31 cellular contexts compared by ENCODE assay signal in genomic region chr1:6512245-6512907, GRCh38. TPM values are rescaled to one million over a fixed set of nuclear protein-coding genes. Genes with fewer than 3 reads are reported as not detected.
DNase-seq lines count a peak whose midpoint lies in the region; ATAC-seq, FAIRE-seq and TF ChIP-seq lines count a peak whose summit lies in the region.
"Had no signal": no experiment of that assay in that cellular context is flagged by ENCODE, and none has a peak within 500 bp of the region (broad histone marks: within the 10 kb centered on the region; RNA-seq: fewer than 3 reads in every experiment).

No MANE protein-coding gene starts in this region.

- DNase-seq in NB4 (ENCODE audit: low read depth) (peak; percentile 68), H1 (ENCODE audit: low read depth in 1 of 2, low spot score in 2 of 2) (no peak), neuronal stem cell (ENCODE audit: low spot score) (no peak), amniotic stem cell (lab: John Stamatoyannopoulos, UW) (no peak)
- DNase-seq: activated CD4-positive, alpha-beta memory T cell treated with anti-CD3 and anti-CD28 coated beads for 36 hours; activated CD4-positive, CD25-positive, alpha-beta regulatory T cell treated with anti-CD3 and anti-CD28 coated beads, Interleukin-2, amount 50 U/mL, for 72 hours; activated naive CD4-positive, alpha-beta T cell treated with anti-CD3 and anti-CD28 coated beads for 36 hours; BE2C; brain microvascular endothelial cell; CD8-positive, alpha-beta T cell; cerebellar nuclear complex; foreskin fibroblast; IMR-90; MV-4-11; naive thymus-derived CD4-positive, alpha-beta T cell; NCI-H1436 treated with DMSO at 0.1 percent for 48 hours; NCI-H2081 treated with DMSO at 0.1 percent for 48 hours; NCI-H226; NCI-H526 treated with DMSO at 0.1 percent for 48 hours; NK-92 treated with Interleukin-12 subunit alpha and Interleukin-12 subunit beta, amount 100 ng/mL, for 24 hours had no signal

- no peak for FAIRE-seq in H1 (lab: Jason Lieb, UNC)
- FAIRE-seq: endometrium, keratinocyte had no signal

- H3K18ac ChIP-seq in H1 (ENCODE audit: extremely low read depth, low read length), result no peak overlapping the region
- peak overlapping the region; percentile 80 for H3K18ac ChIP-seq in neuronal stem cell (ENCODE audit: low read length)

- H3K4me3 ChIP-seq in NB4 (ENCODE audit: low read depth, low read length) (no peak overlapping the region), H1 (ENCODE audit: extremely low read depth in 1 of 4, insufficient read depth in 2 of 4, low read depth in 3 of 4, low read length in 4 of 4) (no peak overlapping the region), neuronal stem cell (ENCODE audit: low read length in 2 of 2) (no peak overlapping the region)
- H3K4me3 ChIP-seq: esophagus muscularis mucosa, HAP-1, heart left ventricle had no signal

- H2BK120ac ChIP-seq in H1 (replicated peaks; ENCODE audit: low read depth, low read length), result no peak overlapping the region
- H2BK120ac ChIP-seq in neuronal stem cell (ENCODE audit: low read depth, low read length), result no peak overlapping the region

- H3K14ac ChIP-seq in H1 (ENCODE audit: insufficient read length), result no peak overlapping the region
- H3K14ac ChIP-seq in neuronal stem cell (ENCODE audit: low read length), result no peak overlapping the region

- H2BK5ac ChIP-seq in H1 (ENCODE audit: low read depth, low read length) (no peak overlapping the region), neuronal stem cell (ENCODE audit: low read length) (no peak overlapping the region)

- no peak for TF ChIP-seq RAD21 in H1 (IDR thresholded peaks at IDR 0.05 in 1 of 2, conservative IDR thresholded peaks at IDR 0.05 in 1 of 2; ENCODE audit: low read depth in 2 of 2, low read length in 2 of 2)

- H2AFZ ChIP-seq in H1 (ENCODE audit: low read length) (no peak overlapping the region), neuronal stem cell (ENCODE audit: low read length) (peak overlapping the region; percentile 68)

- H3K79me2 ChIP-seq in H1 (ENCODE audit: control insufficient read depth in 1 of 2, insufficient read depth in 2 of 2, low read length in 2 of 2), result no peaks in the 10 kb centered on the region

- H4K8ac ChIP-seq in H1 (ENCODE audit: extremely low read depth, insufficient read depth, low read length) (no peak overlapping the region; the same call in none of the 2 replicates), neuronal stem cell (ENCODE audit: low read depth, low read length) (no peak overlapping the region)

- H2BK20ac ChIP-seq in H1 (ENCODE audit: low read length), result no peak overlapping the region

- H2BK12ac ChIP-seq in H1 (ENCODE audit: low read depth, low read length) (peak overlapping the region; percentile 33; the same call in 1 of the 2 replicates), neuronal stem cell (ENCODE audit: low read length) (peak overlapping the region; percentile 22)

- no peak overlapping the region for H4K5ac ChIP-seq in H1 (ENCODE audit: insufficient read length, low read depth, low read length)

- POLR2A ChIA-PET in H1 (lab: Charles Lee; ENCODE audit: partially characterized antibody), result interaction anchor here (1.2 to 2.3 kb wide), 3 partner anchors 11 to 21 kb away, joined by 3 to 7 read pairs (median 4); no protein-coding TSS in a partner anchor

- H3K4me1 ChIP-seq in H1 (replicated peaks in 1 of 4; ENCODE audit: control insufficient read depth in 3 of 4, insufficient read depth in 4 of 4, low read length in 3 of 4) (no peaks in the 10 kb centered on the region; a peak in 3 of 7 replicates), neuronal stem cell (ENCODE audit: control insufficient read depth in 2 of 2, insufficient read depth in 1 of 2, low read depth in 1 of 2, low read length in 2 of 2) (peaks cover 0 to 19% of the 10 kb centered on the region in 2 donors)
- H3K4me1 ChIP-seq: HAP-1 had no signal

- H3K4me2 ChIP-seq in H1 (ENCODE audit: insufficient read depth in 1 of 2, low read depth in 2 of 2, low read length in 2 of 2) (no peak overlapping the region), neuronal stem cell (ENCODE audit: insufficient read depth, low read length, poor library complexity, severe bottlenecking) (no peak overlapping the region)

- no peak for TF ChIP-seq CTCF in NB4 (IDR thresholded peaks at IDR 0.05; ENCODE audit: low read depth, low read length)
- no peak for TF ChIP-seq CTCF in H1 (IDR thresholded peaks at IDR 0.05; ENCODE audit: control extremely low read depth in 1 of 3, insufficient read depth in 1 of 3, low read depth in 1 of 3, low read length in 3 of 3)

- CTCF ChIA-PET in H1 (lab: Charles Lee; ENCODE audit: partially characterized antibody), result interaction anchor here (0.7 to 4.2 kb wide), 10 partner anchors 9 to 97 kb away, joined by 3 to 19 read pairs (median 4); no protein-coding TSS in a partner anchor

- WGBS in H1 (ENCODE audit: extremely low coverage in 1 of 2, insufficient coverage in 1 of 2, insufficient read length in 1 of 2, insufficient replicate concordance in 2 of 2, low coverage in 1 of 2, low lambda C conversion rate in 2 of 2, missing lambda C conversion rate in 1 of 2), 2 experiments, result 91% methylated on average over 18 of the region's 19 CpGs; no CpG with 5 or more reads in 1 of the 2 experiments
- WGBS in neuronal stem cell (ENCODE audit: extremely low coverage in 2 of 2, insufficient read length in 2 of 2, insufficient replicate concordance in 1 of 2), 2 donors, result no CpG with 5 or more reads among the region's 19 CpGs

- H3K36me3 ChIP-seq in H1 (ENCODE audit: control insufficient read depth in 2 of 4, insufficient read depth in 4 of 4, low read length in 3 of 4) (no peaks in the 10 kb centered on the region), neuronal stem cell (replicated peaks in 1 of 2; ENCODE audit: control insufficient read depth in 2 of 2, insufficient read depth in 2 of 2, low read length in 2 of 2) (no peaks in the 10 kb centered on the region)
- H3K36me3 ChIP-seq: BE2C, brain microvascular endothelial cell, esophagus muscularis mucosa, HAP-1, heart left ventricle had no signal

- TF ChIP-seq POLR2A in NB4 (IDR thresholded peaks at IDR 0.05; ENCODE audit: extremely low read depth, insufficient read length), result no peak
- no peak for TF ChIP-seq POLR2A in H1 (IDR thresholded peaks at IDR 0.05; ENCODE audit: control extremely low read depth in 1 of 2, low read depth in 2 of 2, low read length in 2 of 2)

- H2AK5ac ChIP-seq in H1 (ENCODE audit: low read depth, low read length), result 0 out of 2 replicates have a peak overlapping the region, but pooled peaks have one; percentile 53
- peak overlapping the region; percentile 86 for H2AK5ac ChIP-seq in neuronal stem cell (ENCODE audit: low read depth, low read length)

- no peak overlapping the region for H3K27ac ChIP-seq in H1 (ENCODE audit: low read depth, low read length)
- H3K27ac ChIP-seq in neuronal stem cell (replicated peaks; ENCODE audit: low read length), result no peak overlapping the region
- H3K27ac ChIP-seq: brain microvascular endothelial cell, esophagus muscularis mucosa, heart left ventricle had no signal

- H4K20me1 ChIP-seq in H1 (replicated peaks in 1 of 2; ENCODE audit: control insufficient read depth in 1 of 2, insufficient read depth in 2 of 2, low read length in 2 of 2), result no peaks in the 10 kb centered on the region

- ATAC-seq in GM18858 (IDR thresholded peaks at IDR 0.05; ENCODE audit: unreplicated experiment) (no peak), GM18907 (IDR thresholded peaks at IDR 0.05; ENCODE audit: unreplicated experiment) (no peak)
- ATAC-seq: CD8-positive, alpha-beta T cell; naive thymus-derived CD4-positive, alpha-beta T cell; stimulated activated memory B cell treated with anti-CD40 and anti-IgM and Interleukin-4, amounts not matched to agents 10 μg/mL and 1 μg/mL and 100 μg/mL, for 72 hours had no signal

- H3K27me3 ChIP-seq in H1 (replicated peaks in 1 of 4; ENCODE audit: control insufficient read depth in 3 of 4, extremely low read depth in 1 of 4, insufficient read depth in 3 of 4, low read length in 3 of 4) (no peaks in the 10 kb centered on the region), neuronal stem cell (ENCODE audit: control insufficient read depth in 3 of 3, insufficient read depth in 3 of 3, low read depth in 1 of 3, low read length in 3 of 3) (peaks cover 0 to 10% (median 0%) of the 10 kb centered on the region in 3 experiments)
- H3K27me3 ChIP-seq: BE2C, brain microvascular endothelial cell, heart left ventricle had no signal

- TF ChIP-seq EP300 in H1 (IDR thresholded peaks at IDR 0.05; ENCODE audit: borderline replicate concordance in 1 of 2, low read depth in 2 of 2, low read length in 2 of 2), result no peak

- H2BK15ac ChIP-seq in H1 (ENCODE audit: low read length) (no peak overlapping the region), neuronal stem cell (ENCODE audit: low read length) (peak overlapping the region; percentile 96)

- H4K91ac ChIP-seq in H1 (replicated peaks; ENCODE audit: insufficient read length, low read length), result no peak overlapping the region
- H4K91ac ChIP-seq in neuronal stem cell (ENCODE audit: low read depth, low read length, poor library complexity), result no peak overlapping the region

- no peak overlapping the region for H3K9ac ChIP-seq in H1 (replicated peaks in 1 of 4; ENCODE audit: extremely low read depth in 1 of 4, low read depth in 3 of 4, low read length in 3 of 4)
- H3K9ac ChIP-seq in neuronal stem cell (ENCODE audit: low read depth, low read length, poor library complexity), result peak overlapping the region; percentile 81

- no peak overlapping the region for H3K56ac ChIP-seq in H1 (replicated peaks; ENCODE audit: insufficient read length, low read depth, low read length)

- no peaks in the 10 kb centered on the region for H3K9me3 ChIP-seq in H1 (ENCODE audit: insufficient read depth in 2 of 2, low read depth in 1 of 2, low read length in 1 of 2)
- no peaks in the 10 kb centered on the region for H3K9me3 ChIP-seq in neuronal stem cell (replicated peaks in 1 of 2; ENCODE audit: control insufficient read depth in 2 of 2, insufficient read depth in 1 of 2, low read depth in 1 of 2, low read length in 2 of 2)
- H3K9me3 ChIP-seq: BE2C, esophagus muscularis mucosa, HAP-1, heart left ventricle had no signal

- H3K4ac ChIP-seq in H1 (replicated peaks; ENCODE audit: insufficient read length, low read depth, low read length) (no peak overlapping the region), neuronal stem cell (ENCODE audit: low read length) (peak overlapping the region; percentile 97)

- no peaks in the 10 kb centered on the region for H3K79me1 ChIP-seq in H1 (ENCODE audit: low read depth, low read length)
- peaks cover 2% of the 10 kb centered on the region for H3K79me1 ChIP-seq in neuronal stem cell (ENCODE audit: low read depth, low read length)

- H3K23ac ChIP-seq in H1 (ENCODE audit: insufficient read length), result no peak overlapping the region
- peak overlapping the region; percentile 55 for H3K23ac ChIP-seq in neuronal stem cell (ENCODE audit: low read depth, low read length, poor library complexity)

- H3K23me2 ChIP-seq in H1 (ENCODE audit: low read depth, low read length), result no peaks in the 10 kb centered on the region

RNA-seq across cellular contexts. Expression of gene PLEKHG5, which starts 20.9 kb away (rescaled TPM):
- 12.5 and 13.8 TPM in 2 replicates for total RNA-seq in H1 (2021; fragmentation: NEBNext Ultra II Directional; extraction: Animal tissue kit (Norgen Biotek cat#: 25700))
- polyA plus RNA-seq in H1 (2011; rRNA removed), result 10.4 and 16.8 TPM in 2 replicates
- 12.2 TPM for polyA plus RNA-seq in H1 (2011; cell fraction: cytosol; rRNA removed)
- polyA plus RNA-seq in H1 (2011; cell fraction: nucleus; rRNA removed), result 72.0 TPM
- polyA plus RNA-seq in H1 (2012, experiment 1 of 2), result 8.2 to 19.5 TPM (median 15.5 TPM) in 4 replicates
- polyA plus RNA-seq in H1 (2012, experiment 2 of 2), result 7.7 TPM
- 12.4 TPM for polyA plus RNA-seq in H1 (2013, experiment 1 of 2)
- 11.4 TPM for polyA plus RNA-seq in H1 (2013, experiment 2 of 2)
- polyA minus RNA-seq in H1 (2011; rRNA and poly(A)+ RNA removed), result 4.7 TPM in 2 replicates
- 6.5 TPM for polyA minus RNA-seq in H1 (2011; cell fraction: cytosol; rRNA and poly(A)+ RNA removed)
- polyA minus RNA-seq in H1 (2011; cell fraction: nucleus; rRNA and poly(A)+ RNA removed), result 14.6 TPM
- 18.8 TPM for polyA plus RNA-seq in neuronal stem cell (2013, experiment 1 of 2)
- 18.8 TPM for polyA plus RNA-seq in neuronal stem cell (2013, experiment 2 of 2)

RNA-seq across cellular contexts. Expression of gene NOL9, which starts 41.9 kb away (rescaled TPM):
- 38.1 and 42.9 TPM in 2 replicates for total RNA-seq in H1 (2021; fragmentation: NEBNext Ultra II Directional; extraction: Animal tissue kit (Norgen Biotek cat#: 25700))
- polyA plus RNA-seq in H1 (2011; rRNA removed), result 11.6 and 17.1 TPM in 2 replicates
- polyA plus RNA-seq in H1 (2011; cell fraction: cytosol; rRNA removed), result 14.3 TPM
- 13.0 TPM for polyA plus RNA-seq in H1 (2011; cell fraction: nucleus; rRNA removed)
- polyA plus RNA-seq in H1 (2012, experiment 1 of 2), result 7.7 to 13.4 TPM (median 9.7 TPM) in 4 replicates
- polyA plus RNA-seq in H1 (2012, experiment 2 of 2), result 3.5 TPM
- 14.9 TPM for polyA plus RNA-seq in H1 (2013, experiment 1 of 2)
- polyA plus RNA-seq in H1 (2013, experiment 2 of 2), result 14.8 TPM
- polyA minus RNA-seq in H1 (2011; rRNA and poly(A)+ RNA removed), result 30.9 and 33.2 TPM in 2 replicates
- polyA minus RNA-seq in H1 (2011; cell fraction: cytosol; rRNA and poly(A)+ RNA removed), result 20.6 TPM
- polyA minus RNA-seq in H1 (2011; cell fraction: nucleus; rRNA and poly(A)+ RNA removed), result 40.2 TPM
- 8.4 TPM for polyA plus RNA-seq in neuronal stem cell (2013, experiment 1 of 2)
- 7.8 TPM for polyA plus RNA-seq in neuronal stem cell (2013, experiment 2 of 2)

RNA-seq across cellular contexts. Expression of gene TAS1R1, which starts 42.7 kb away (rescaled TPM):
- total RNA-seq in H1 (2021; fragmentation: NEBNext Ultra II Directional; extraction: Animal tissue kit (Norgen Biotek cat#: 25700)), result 0.13 TPM in 1 of 2 replicates, not detected in the other
- 0.17 and 0.26 TPM in 2 replicates for polyA plus RNA-seq in H1 (2011; rRNA removed)
- polyA plus RNA-seq in H1 (2011; cell fraction: cytosol; rRNA removed), result 0.06 TPM
- polyA plus RNA-seq in H1 (2011; cell fraction: nucleus; rRNA removed), result 0.14 TPM
- polyA plus RNA-seq in H1 (2012, experiment 1 of 2), result 0.08 to 0.11 TPM in 2 of 4 replicates, not detected in the others
- polyA plus RNA-seq in H1 (2012, experiment 2 of 2), result not detected
- polyA plus RNA-seq in H1 (2013, experiment 1 of 2), result 0.04 TPM
- polyA plus RNA-seq in H1 (2013, experiment 2 of 2), result 0.04 TPM
- polyA minus RNA-seq in H1 (2011; rRNA and poly(A)+ RNA removed), result 0.29 TPM in 1 of 2 replicates, not detected in the other
- polyA minus RNA-seq in H1 (2011; cell fraction: cytosol; rRNA and poly(A)+ RNA removed), result not detected
- polyA minus RNA-seq in H1 (2011; cell fraction: nucleus; rRNA and poly(A)+ RNA removed), result not detected
- not detected for polyA plus RNA-seq in neuronal stem cell (2013, experiment 1 of 2)
- not detected for polyA plus RNA-seq in neuronal stem cell (2013, experiment 2 of 2)
- total RNA-seq: activated CD4-positive, alpha-beta memory T cell treated with anti-CD3 and anti-CD28 coated beads for 36 hours; activated naive CD4-positive, alpha-beta T cell treated with anti-CD3 and anti-CD28 coated beads for 36 hours; CD8-positive, alpha-beta T cell; dermis microvascular lymphatic vessel endothelial cell; esophagus muscularis mucosa; heart left ventricle; IMR-90; liver; naive thymus-derived CD4-positive, alpha-beta T cell; T-helper 2 cell treated with Interferon-gamma antibody and Interleukin-4, amounts not matched to agents 100 ng/mL and 5 ng/mL, for 36 hours had no signal
- polyA plus RNA-seq: heart left ventricle; keratinocyte; liver; naive thymus-derived CD4-positive, alpha-beta T cell had no signal

RNA-seq across cellular contexts. Expression of gene TNFRSF25, which starts 46.4 kb away (rescaled TPM):
- total RNA-seq in H1 (2021; fragmentation: NEBNext Ultra II Directional; extraction: Animal tissue kit (Norgen Biotek cat#: 25700)), result 9.3 and 10.7 TPM in 2 replicates
- polyA plus RNA-seq in H1 (2011; rRNA removed), result 19.5 and 26.1 TPM in 2 replicates
- polyA plus RNA-seq in H1 (2011; cell fraction: cytosol; rRNA removed), result 20.6 TPM
- polyA plus RNA-seq in H1 (2011; cell fraction: nucleus; rRNA removed), result 116 TPM
- polyA plus RNA-seq in H1 (2012, experiment 1 of 2), result 7.8 to 20.0 TPM (median 18.8 TPM) in 4 replicates
- 8.1 TPM for polyA plus RNA-seq in H1 (2012, experiment 2 of 2)
- 11.1 TPM for polyA plus RNA-seq in H1 (2013, experiment 1 of 2)
- polyA plus RNA-seq in H1 (2013, experiment 2 of 2), result 9.8 TPM
- polyA minus RNA-seq in H1 (2011; rRNA and poly(A)+ RNA removed), result 3.1 and 3.9 TPM in 2 replicates
- 4.1 TPM for polyA minus RNA-seq in H1 (2011; cell fraction: cytosol; rRNA and poly(A)+ RNA removed)
- 9.6 TPM for polyA minus RNA-seq in H1 (2011; cell fraction: nucleus; rRNA and poly(A)+ RNA removed)
- polyA plus RNA-seq in neuronal stem cell (2013, experiment 1 of 2), result 14.5 TPM
- 14.1 TPM for polyA plus RNA-seq in neuronal stem cell (2013, experiment 2 of 2)
